21 cellular contexts compared by ENCODE assay signal in the genomic region with DNA sequence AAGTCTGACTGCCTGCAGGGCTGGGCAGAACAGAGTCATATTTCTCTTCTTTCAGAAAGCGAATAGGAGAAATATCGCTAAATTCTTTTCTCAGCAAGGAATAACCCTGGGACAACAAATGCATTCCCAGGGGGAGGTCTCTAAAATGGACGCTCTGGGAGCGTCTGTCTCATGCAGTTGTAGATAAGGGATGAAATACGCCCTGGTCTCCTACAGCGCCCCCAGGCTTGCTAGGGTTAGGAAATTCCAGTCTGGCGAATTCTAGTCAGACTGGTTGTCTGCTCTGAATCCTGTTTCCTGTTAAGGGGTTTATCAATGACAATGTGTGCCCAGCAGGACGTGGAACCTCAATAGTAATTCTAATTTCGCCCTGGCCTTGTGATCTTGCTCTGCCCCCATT.
"Had no signal": no experiment of that assay in that cellular context is flagged by ENCODE, and none has a peak within 500 bp of the region (broad histone marks: within the 10 kb centered on the region; RNA-seq: fewer than 3 reads in every experiment).

No MANE protein-coding gene starts in this region.

- H3K79me2 ChIP-seq: parathyroid adenoma had no signal

- H3K4me3 Mint-ChIP-seq: activated B cell treated with CpG ODN at 0.5 μM for 24 hours; activated CD4-positive, alpha-beta memory T cell treated with anti-CD3 and anti-CD28 coated beads, Interleukin-2, amount 10 ng/mL, durations not matched to agents 7 days and 5 days; activated naive CD8-positive, alpha-beta T cell treated with anti-CD3 and anti-CD28 coated beads for 36 hours; activated T-helper 17 cell treated with anti-CD3 and anti-CD28 coated beads, Interleukin-2, amount 50 U/mL, for 72 hours; natural killer cell; stimulated activated memory B cell treated with anti-CD40 and anti-IgM and Interleukin-4, amounts not matched to agents 10 μg/mL and 1 μg/mL and 100 μg/mL, for 72 hours had no signal

- H2AFZ ChIP-seq: parathyroid adenoma had no signal

- DNase-seq: activated B cell treated with CpG ODN at 0.5 μM for 24 hours; activated CD4-positive, alpha-beta memory T cell treated with anti-CD3 and anti-CD28 coated beads, Interleukin-2, amount 10 ng/mL, durations not matched to agents 7 days and 5 days; activated CD4-positive, alpha-beta T cell treated with anti-CD3 and anti-CD28 coated beads for 4 hours; activated naive CD4-positive, alpha-beta T cell; activated naive CD8-positive, alpha-beta T cell treated with anti-CD3 and anti-CD28 coated beads for 36 hours; activated T-cell treated with anti-CD3 and anti-CD28 coated beads, Interleukin-2, amount 50 U/mL, for 1 hour; amniotic stem cell; body of pancreas; hypothalamus; lower lobe of right lung; natural killer cell; sigmoid colon; stimulated activated CD4-positive, alpha-beta T cell treated with anti-CD3 and anti-CD28 coated beads, Interleukin-4, amount 100 ng/mL, for 4 hours; upper lobe of left lung had no signal

- H3K27me3 Mint-ChIP-seq: activated B cell treated with CpG ODN at 0.5 μM for 24 hours; activated CD4-positive, alpha-beta memory T cell treated with anti-CD3 and anti-CD28 coated beads, Interleukin-2, amount 10 ng/mL, durations not matched to agents 7 days and 5 days; activated naive CD8-positive, alpha-beta T cell treated with anti-CD3 and anti-CD28 coated beads for 36 hours; activated T-helper 17 cell treated with anti-CD3 and anti-CD28 coated beads, Interleukin-2, amount 50 U/mL, for 72 hours; stimulated activated memory B cell treated with anti-CD40 and anti-IgM and Interleukin-4, amounts not matched to agents 10 μg/mL and 1 μg/mL and 100 μg/mL, for 72 hours had no signal

- H3K4me1 Mint-ChIP-seq: activated CD4-positive, alpha-beta memory T cell treated with anti-CD3 and anti-CD28 coated beads, Interleukin-2, amount 10 ng/mL, durations not matched to agents 7 days and 5 days; activated naive CD8-positive, alpha-beta T cell treated with anti-CD3 and anti-CD28 coated beads for 36 hours; activated T-helper 17 cell treated with anti-CD3 and anti-CD28 coated beads, Interleukin-2, amount 50 U/mL, for 72 hours; natural killer cell; stimulated activated memory B cell treated with anti-CD40 and anti-IgM and Interleukin-4, amounts not matched to agents 10 μg/mL and 1 μg/mL and 100 μg/mL, for 72 hours had no signal

- H3K9ac ChIP-seq: parathyroid adenoma had no signal

- H3K27ac ChIP-seq: body of pancreas, epithelial cell of prostate, lower lobe of right lung, parathyroid adenoma, sigmoid colon, thoracic aorta, upper lobe of left lung had no signal

- ATAC-seq: activated T-helper 17 cell treated with anti-CD3 and anti-CD28 coated beads, Interleukin-2, amount 50 U/mL, for 72 hours; body of pancreas; lower lobe of right lung; natural killer cell; stimulated activated memory B cell treated with anti-CD40 and anti-IgM and Interleukin-4, amounts not matched to agents 10 μg/mL and 1 μg/mL and 100 μg/mL, for 72 hours had no signal

- H3K36me3 Mint-ChIP-seq: activated naive CD8-positive, alpha-beta T cell treated with anti-CD3 and anti-CD28 coated beads for 36 hours; stimulated activated memory B cell treated with anti-CD40 and anti-IgM and Interleukin-4, amounts not matched to agents 10 μg/mL and 1 μg/mL and 100 μg/mL, for 72 hours had no signal

- FAIRE-seq: keratinocyte, TTC549 had no signal

- H3K36me3 ChIP-seq: lower lobe of right lung, sigmoid colon, thoracic aorta, upper lobe of left lung had no signal

- H3K9me3 ChIP-seq: thoracic aorta had no signal

- H3K27ac Mint-ChIP-seq: activated B cell treated with CpG ODN at 0.5 μM for 24 hours; activated CD4-positive, alpha-beta memory T cell treated with anti-CD3 and anti-CD28 coated beads, Interleukin-2, amount 10 ng/mL, durations not matched to agents 7 days and 5 days; activated naive CD8-positive, alpha-beta T cell treated with anti-CD3 and anti-CD28 coated beads for 36 hours; activated T-helper 17 cell treated with anti-CD3 and anti-CD28 coated beads, Interleukin-2, amount 50 U/mL, for 72 hours; natural killer cell; stimulated activated memory B cell treated with anti-CD40 and anti-IgM and Interleukin-4, amounts not matched to agents 10 μg/mL and 1 μg/mL and 100 μg/mL, for 72 hours had no signal

- H3K4me1 ChIP-seq: body of pancreas, lower lobe of right lung, parathyroid adenoma, sigmoid colon, upper lobe of left lung had no signal

- H3K27me3 ChIP-seq: body of pancreas, sigmoid colon, upper lobe of left lung had no signal

- H3K4me3 ChIP-seq: body of pancreas, lower lobe of right lung, sigmoid colon, thoracic aorta, upper lobe of left lung had no signal
